In genomic region chr18:56175309-56175708, GRCh38 we compare ENCODE assay signal across 33 cellular contexts.
"Had no signal": no experiment of that assay in that cellular context is flagged by ENCODE, and none has a peak within 500 bp of the region (broad histone marks: within the 10 kb centered on the region; RNA-seq: fewer than 3 reads in every experiment).

No MANE protein-coding gene starts in this region.

- H3K36me3 ChIP-seq: adrenal gland, ascending aorta, breast epithelium, cardiac muscle cell, colonic mucosa, esophagus squamous epithelium, gastrocnemius medialis, heart left ventricle, WERI-Rb-1 had no signal

- H3K27ac ChIP-seq: adrenal gland, ascending aorta, breast epithelium, cardiac muscle cell, colonic mucosa, epithelial cell of prostate, esophagus squamous epithelium, foreskin keratinocyte, gastrocnemius medialis, heart left ventricle, WERI-Rb-1 had no signal

- H3K9me3 Mint-ChIP-seq: activated B cell treated with CpG ODN at 0.5 μM for 24 hours; activated CD8-positive, alpha-beta T cell treated with anti-CD3 and anti-CD28 coated beads for 36 hours; activated T-helper 17 cell treated with anti-CD3 and anti-CD28 coated beads, Interleukin-2, amount 50 U/mL, for 72 hours; brain; T-cell; T-helper 1 cell treated with Interleukin-12 subunit alpha and Interleukin-12 subunit beta and Interleukin-4 antibody, amounts not matched to agents 30 μg/mL and 1 μg/mL, for 36 hours had no signal

- H3K4me3 Mint-ChIP-seq: activated B cell treated with CpG ODN at 0.5 μM for 24 hours; activated CD8-positive, alpha-beta T cell treated with anti-CD3 and anti-CD28 coated beads for 36 hours; activated naive CD8-positive, alpha-beta T cell; activated T-cell treated with anti-CD3 and anti-CD28 coated beads, Interleukin-2, amount 50 U/mL, for 4 hours; activated T-helper 17 cell treated with anti-CD3 and anti-CD28 coated beads, Interleukin-2, amount 50 U/mL, for 72 hours; T-cell; T-helper 1 cell treated with Interleukin-12 subunit alpha and Interleukin-12 subunit beta and Interleukin-4 antibody, amounts not matched to agents 30 μg/mL and 1 μg/mL, for 36 hours had no signal

- H3K4me1 ChIP-seq: adrenal gland, ascending aorta, breast epithelium, colonic mucosa, esophagus squamous epithelium, foreskin keratinocyte, gastrocnemius medialis, heart left ventricle had no signal

- H3K27me3 ChIP-seq: adrenal gland, ascending aorta, breast epithelium, cardiac muscle cell, colonic mucosa, esophagus squamous epithelium, foreskin keratinocyte, gastrocnemius medialis, heart left ventricle had no signal

- H3K27ac Mint-ChIP-seq: activated B cell treated with CpG ODN at 0.5 μM for 24 hours; activated CD8-positive, alpha-beta T cell treated with anti-CD3 and anti-CD28 coated beads for 36 hours; activated naive CD8-positive, alpha-beta T cell; activated T-helper 17 cell treated with anti-CD3 and anti-CD28 coated beads, Interleukin-2, amount 50 U/mL, for 72 hours; T-cell; T-helper 1 cell treated with Interleukin-12 subunit alpha and Interleukin-12 subunit beta and Interleukin-4 antibody, amounts not matched to agents 30 μg/mL and 1 μg/mL, for 36 hours had no signal

- H3K4me1 Mint-ChIP-seq: activated B cell treated with CpG ODN at 0.5 μM for 24 hours; activated T-helper 17 cell treated with anti-CD3 and anti-CD28 coated beads, Interleukin-2, amount 50 U/mL, for 72 hours; T-cell had no signal

- H3K27me3 Mint-ChIP-seq: activated B cell treated with CpG ODN at 0.5 μM for 24 hours; activated CD8-positive, alpha-beta T cell treated with anti-CD3 and anti-CD28 coated beads for 36 hours; activated naive CD8-positive, alpha-beta T cell; activated T-helper 17 cell treated with anti-CD3 and anti-CD28 coated beads, Interleukin-2, amount 50 U/mL, for 72 hours; T-cell had no signal

- H3K36me3 Mint-ChIP-seq: activated naive CD8-positive, alpha-beta T cell; brain; T-cell had no signal

- H3K9me3 ChIP-seq: adrenal gland, ascending aorta, breast epithelium, colonic mucosa, esophagus squamous epithelium, gastrocnemius medialis, heart left ventricle had no signal

- H3K4me3 ChIP-seq: adrenal gland, ascending aorta, breast epithelium, cardiac muscle cell, colonic mucosa, esophagus squamous epithelium, gastrocnemius medialis, heart left ventricle had no signal

- DNase-seq: activated B cell treated with CpG ODN at 0.5 μM for 24 hours; activated CD4-positive, alpha-beta T cell treated with anti-CD3 and anti-CD28 coated beads for 48 hours; activated CD4-positive, alpha-beta T cell treated with anti-CD3 and anti-CD28 coated beads, Interleukin-2, amount 50 U/mL, for 1 hour; activated CD4-positive, alpha-beta T cell treated with anti-CD3 and anti-CD28 coated beads, Interleukin-2, amount 50 U/mL, for 48 hours; activated CD8-positive, alpha-beta memory T cell treated with anti-CD3 and anti-CD28 coated beads for 24 hours; activated CD8-positive, alpha-beta T cell treated with anti-CD3 and anti-CD28 coated beads for 36 hours; activated effector memory CD4-positive, alpha-beta T cell treated with Interleukin-2 at 50 U/mL for 16 hours; activated gamma-delta T cell treated with Interleukin-2 at 50 U/mL for 16 hours; activated naive CD4-positive, alpha-beta T cell treated with anti-CD3 and anti-CD28 coated beads, Interleukin-2, amount 50 U/mL, for 16 hours; activated naive CD4-positive, alpha-beta T cell treated with Interleukin-2 at 50 U/mL for 16 hours; activated T-cell treated with anti-CD3 and anti-CD28 coated beads, Interleukin-2, amount 50 U/mL, for 4 hours; adrenal gland; central memory CD4-positive, alpha-beta T cell; cerebellar nuclear complex; colonic mucosa; effector CD8-positive, alpha-beta T cell; esophagus squamous epithelium; foreskin keratinocyte; gastrocnemius medialis; glutamatergic neuron; heart left ventricle; SW 1271; T-cell; T1000; WERI-Rb-1 had no signal
